ENCODE assay signal across 1 cellular context in genomic region chr19:42229263-42229854, GRCh38.
TF ChIP-seq lines count a peak whose summit lies in the region.

No MANE protein-coding gene starts in this region.

TF ChIP-seq in IMR-90, 13 proteins besides CTCF, POLR2A, EP300 and RAD21 (continued from another document):
- TF ChIP-seq FOS (IDR thresholded peaks at IDR 0.05; ENCODE audit: low read depth, low read length), result no peak
- TF ChIP-seq CEBPB (IDR thresholded peaks at IDR 0.05; ENCODE audit: low read depth, low read length), result no peak
- no peak for TF ChIP-seq BHLHE40 (IDR thresholded peaks at IDR 0.05; ENCODE audit: low read depth, low read length)
- no peak for TF ChIP-seq SMC3 (IDR thresholded peaks at IDR 0.05; ENCODE audit: low read depth, low read length)
- TF ChIP-seq MAZ (IDR thresholded peaks at IDR 0.05; ENCODE audit: borderline replicate concordance, low read depth, low read length), result no peak
TF ChIP-seq in IMR-90: peak in this region for 0.
